ENCODE assay signal across 12 cellular contexts in genomic region chr16:85755929-85756768, GRCh38. TPM values are rescaled to one million over a fixed set of nuclear protein-coding genes. Genes with fewer than 3 reads are reported as not detected.
A peak's percentile ranks its signal among the peaks of the same experiment; 100 is the strongest.
DNase-seq lines count a peak whose midpoint lies in the region; ATAC-seq and TF ChIP-seq lines count a peak whose summit lies in the region.
"Had no signal": no experiment of that assay in that cellular context is flagged by ENCODE, and none has a peak within 500 bp of the region (broad histone marks: within the 10 kb centered on the region; RNA-seq: fewer than 3 reads in every experiment).

No MANE protein-coding gene starts in this region.

- TF ChIP-seq EP300 in esophagus muscularis mucosa (IDR thresholded peaks at IDR 0.05): no peak

- peak; percentile 57 for ATAC-seq in GM18498 (IDR thresholded peaks at IDR 0.05; ENCODE audit: unreplicated experiment)
- peak; percentile 44 for ATAC-seq in GM21515 (IDR thresholded peaks at IDR 0.05; ENCODE audit: unreplicated experiment)
- peak; percentile 44 for ATAC-seq in HG03378 (IDR thresholded peaks at IDR 0.05; ENCODE audit: unreplicated experiment)
- ATAC-seq in aorta (ENCODE audit: low FRiP score): no peak
- ATAC-seq: upper lobe of right lung had no signal

- H3K27me3 ChIP-seq in aorta (ENCODE audit: control insufficient read depth in 1 of 2, insufficient read depth in 2 of 2, low read length in 1 of 2) (no peaks in the 10 kb centered on the region), esophagus muscularis mucosa (peaks cover 0 to 22% (median 0%) of the 10 kb centered on the region in 4 donors)
- H3K27me3 ChIP-seq: upper lobe of right lung had no signal

- no peaks in the 10 kb centered on the region for H3K36me3 ChIP-seq in aorta (ENCODE audit: control insufficient read depth in 1 of 2, insufficient read depth in 2 of 2, low read length in 1 of 2)
- no peaks in the 10 kb centered on the region for H3K36me3 ChIP-seq in esophagus muscularis mucosa
- H3K36me3 ChIP-seq: upper lobe of right lung had no signal

- H3K4me3 ChIP-seq in aorta (ENCODE audit: low read length in 2 of 2): no peak overlapping the region
- no peak overlapping the region for H3K4me3 ChIP-seq in esophagus muscularis mucosa
- H3K4me3 ChIP-seq: skin epidermis, upper lobe of right lung had no signal

- H3K27ac ChIP-seq in aorta (ENCODE audit: low read depth in 1 of 2, low read length in 2 of 2) (no peak overlapping the region), esophagus muscularis mucosa (replicated peaks in 1 of 4) (no peak overlapping the region)
- H3K27ac ChIP-seq: upper lobe of right lung had no signal

- no peak for TF ChIP-seq CTCF in esophagus muscularis mucosa (IDR thresholded peaks at IDR 0.05)

- no peak for TF ChIP-seq POLR2A in esophagus muscularis mucosa (IDR thresholded peaks at IDR 0.05; ENCODE audit: low read depth)

- H3K4me1 ChIP-seq in aorta (ENCODE audit: control insufficient read depth in 1 of 2, insufficient read depth in 2 of 2, low read length in 2 of 2): no peaks in the 10 kb centered on the region
- peaks cover 9 to 22% (median 21%) of the 10 kb centered on the region in 4 donors for H3K4me1 ChIP-seq in esophagus muscularis mucosa

- H3K9me3 ChIP-seq in aorta (ENCODE audit: control insufficient read depth, low read length) (no peaks in the 10 kb centered on the region), esophagus muscularis mucosa (no peaks in the 10 kb centered on the region)
- H3K9me3 ChIP-seq: upper lobe of right lung had no signal

- intact Hi-C loops in aorta (cut with DNase I): no loop called here
- intact Hi-C loops in esophagus muscularis mucosa (cut with DNase I): no loop called here

- DNase-seq in fibroblast of peridontal ligament (ENCODE audit: extremely low read depth): peak; percentile 54
- no peak for DNase-seq in SHP77 treated with DMSO at 0.1 percent for 48 hours (lab: John Stamatoyannopoulos, UW)
- DNase-seq in aorta: no peak
- no peak for DNase-seq in esophagus muscularis mucosa (ENCODE audit: extremely low spot score)
- DNase-seq in ecto neural progenitor cell (ENCODE audit: low spot score): no peak
- DNase-seq: activated CD8-positive, alpha-beta memory T cell treated with anti-CD3 and anti-CD28 coated beads, Interleukin-2, amount 50 U/mL, for 48 hours; EL; upper lobe of right lung had no signal

- 50 to 58% methylated on average over 25 of the region's 25 CpGs for WGBS in aorta, 2 donors
- WGBS in esophagus muscularis mucosa: 70% methylated on average over 23 of the region's 25 CpGs

RNA-seq across cellular contexts. Expression of gene C16orf74, which starts 5.3 kb away (rescaled TPM):
- total RNA-seq in aorta: under 1 TPM in 1 of 2 donors, not detected in 1; 0.87 TPM
- not detected for polyA plus RNA-seq in aorta
- 1 to 10 TPM in 1 of 4 donors, under 1 TPM in 2, not detected in 1; 0.83 to 2.4 (median 0.83) TPM for total RNA-seq in esophagus muscularis mucosa

RNA-seq across cellular contexts. Expression of gene EMC8, which starts 43.2 kb away (rescaled TPM):
- total RNA-seq in aorta: 10 to 100 TPM; 18.7 to 19.2 TPM
- 10 to 100 TPM; 14.5 to 23.0 TPM for polyA plus RNA-seq in aorta
- total RNA-seq in esophagus muscularis mucosa: 10 to 100 TPM; 26.0 to 41.3 (median 27.6) TPM

RNA-seq across cellular contexts. Expression of gene COX4I1, which starts 43.3 kb away (rescaled TPM):
- 100 to 1,000 TPM; 245 to 289 TPM for total RNA-seq in aorta
- 1,000 to 10,000 TPM in 1 of 2 donors, 100 to 1,000 TPM in 1; 549 to 1,007 TPM for polyA plus RNA-seq in aorta
- 100 to 1,000 TPM; 555 to 640 (median 575) TPM for total RNA-seq in esophagus muscularis mucosa
